In the genomic region with DNA sequence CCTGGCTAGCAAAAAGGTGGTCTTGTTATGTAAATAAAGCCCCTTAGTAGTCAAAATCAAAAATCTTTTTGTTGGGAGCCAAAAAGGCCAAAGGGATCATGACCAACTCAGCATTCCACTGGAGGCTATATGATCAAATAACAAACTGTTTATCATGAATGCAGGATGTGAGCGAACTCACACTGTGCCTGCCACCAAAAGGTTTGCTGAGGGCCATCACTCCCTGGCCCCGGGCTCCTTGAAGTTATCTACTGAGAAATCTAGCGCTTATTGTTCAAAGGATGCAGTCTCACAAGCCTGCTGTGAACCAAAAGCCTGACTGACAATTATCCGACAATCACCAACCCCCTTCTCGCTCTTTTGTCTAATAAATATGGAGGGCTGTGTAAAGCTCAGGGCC, we compare ENCODE assay signal across 31 cellular contexts.
"Had no signal": no experiment of that assay in that cellular context is flagged by ENCODE, and none has a peak within 500 bp of the region (broad histone marks: within the 10 kb centered on the region; RNA-seq: fewer than 3 reads in every experiment).

No MANE protein-coding gene starts in this region.

- H3K4me1 ChIP-seq: ascending aorta had no signal

- H3K4me3 ChIP-seq: ascending aorta, cardiac muscle cell, SK-N-MC had no signal

- H3K27me3 Mint-ChIP-seq: activated CD4-positive, alpha-beta T cell treated with anti-CD3 and anti-CD28 coated beads for 36 hours; activated naive CD4-positive, alpha-beta T cell treated with anti-CD3 and anti-CD28 coated beads, Interleukin-2, amount 50 U/mL, for 24 hours; activated T-cell treated with anti-CD3 and anti-CD28 coated beads, Interleukin-2, amount 50 U/mL, for 24 hours; central memory CD8-positive, alpha-beta T cell had no signal

- H3K27ac Mint-ChIP-seq: activated CD4-positive, alpha-beta T cell treated with anti-CD3 and anti-CD28 coated beads for 36 hours; activated CD8-positive, alpha-beta T cell treated with anti-CD3 and anti-CD28 coated beads, Interleukin-2, amount 10 ng/mL, durations not matched to agents 7 days and 5 days; activated naive CD4-positive, alpha-beta T cell treated with anti-CD3 and anti-CD28 coated beads, Interleukin-2, amount 50 U/mL, for 24 hours; activated naive CD8-positive, alpha-beta T cell treated with anti-CD3 and anti-CD28 coated beads, Interleukin-2, amount 10 ng/mL, durations not matched to agents 7 days and 5 days; activated T-cell treated with anti-CD3 and anti-CD28 coated beads, Interleukin-2, amount 50 U/mL, for 24 hours; activated T-helper 2 cell treated with anti-CD3 and anti-CD28 coated beads, Interferon-gamma antibody, Interleukin-2, Interleukin-4, amounts not matched to agents 10 μg/mL and 5 μg/mL and 100 μg/mL, durations not matched to agents 14 hours and 24 hours and 36 hours; T-helper 1 cell treated with Interleukin-12 subunit alpha and Interleukin-12 subunit beta and Interleukin-4 antibody, amounts not matched to agents 30 μg/mL and 1 μg/mL, for 36 hours; T-helper 2 cell treated with Interferon-gamma antibody and Interleukin-4, amounts not matched to agents 5 μg/mL and 100 μg/mL, for 36 hours had no signal

- H3K27me3 ChIP-seq: ascending aorta, cardiac muscle cell had no signal

- H3K36me3 ChIP-seq: ascending aorta, cardiac muscle cell had no signal

- H3K36me3 Mint-ChIP-seq: activated naive CD4-positive, alpha-beta T cell treated with anti-CD3 and anti-CD28 coated beads, Interleukin-2, amount 50 U/mL, for 24 hours had no signal

- H3K27ac ChIP-seq: ascending aorta, cardiac muscle cell, RWPE1, SK-N-MC had no signal

- H3K4me1 Mint-ChIP-seq: activated CD4-positive, alpha-beta T cell treated with anti-CD3 and anti-CD28 coated beads for 36 hours; activated CD4-positive, alpha-beta T cell treated with anti-CD3 and anti-CD28 coated beads, Interleukin-2, amount 10 ng/mL, durations not matched to agents 7 days and 5 days; activated naive CD4-positive, alpha-beta T cell treated with anti-CD3 and anti-CD28 coated beads, Interleukin-2, amount 50 U/mL, for 24 hours; activated naive CD8-positive, alpha-beta T cell treated with anti-CD3 and anti-CD28 coated beads, Interleukin-2, amount 10 ng/mL, durations not matched to agents 7 days and 5 days; central memory CD8-positive, alpha-beta T cell had no signal

- H3K4me3 Mint-ChIP-seq: activated CD4-positive, alpha-beta T cell treated with anti-CD3 and anti-CD28 coated beads for 36 hours; activated CD4-positive, alpha-beta T cell treated with anti-CD3 and anti-CD28 coated beads, Interleukin-2, amount 10 ng/mL, durations not matched to agents 7 days and 5 days; activated CD8-positive, alpha-beta T cell treated with anti-CD3 and anti-CD28 coated beads, Interleukin-2, amount 10 ng/mL, durations not matched to agents 7 days and 5 days; activated naive CD4-positive, alpha-beta T cell treated with anti-CD3 and anti-CD28 coated beads, Interleukin-2, amount 50 U/mL, for 24 hours; activated naive CD8-positive, alpha-beta T cell treated with anti-CD3 and anti-CD28 coated beads, Interleukin-2, amount 10 ng/mL, durations not matched to agents 7 days and 5 days; activated T-cell treated with anti-CD3 and anti-CD28 coated beads, Interleukin-2, amount 50 U/mL, for 24 hours; central memory CD8-positive, alpha-beta T cell; T-helper 1 cell treated with Interleukin-12 subunit alpha and Interleukin-12 subunit beta and Interleukin-4 antibody, amounts not matched to agents 30 μg/mL and 1 μg/mL, for 36 hours; T-helper 2 cell treated with Interferon-gamma antibody and Interleukin-4, amounts not matched to agents 5 μg/mL and 100 μg/mL, for 36 hours had no signal

- FAIRE-seq: RCC 7860, TTC549 had no signal

- DNase-seq: activated CD4-positive, alpha-beta T cell treated with anti-CD3 and anti-CD28 coated beads for 36 hours; activated CD4-positive, alpha-beta T cell treated with anti-CD3 and anti-CD28 coated beads, Interleukin-2, amount 10 ng/mL, durations not matched to agents 7 days and 5 days; activated CD4-positive, alpha-beta T cell treated with anti-CD3 and anti-CD28 coated beads, Interleukin-2, amount 50 U/mL, for 48 hours; activated CD8-positive, alpha-beta T cell treated with anti-CD3 and anti-CD28 coated beads, Interleukin-2, amount 10 ng/mL, durations not matched to agents 7 days and 5 days; activated gamma-delta T cell; activated naive CD4-positive, alpha-beta T cell treated with Interleukin-2 at 50 U/mL for 16 hours; activated naive CD8-positive, alpha-beta T cell treated with anti-CD3 and anti-CD28 coated beads, Interleukin-2, amount 10 ng/mL, durations not matched to agents 7 days and 5 days; activated T-cell treated with anti-CD3 and anti-CD28 coated beads, Interleukin-2, amount 50 U/mL, for 24 hours; amygdala; Karpas-422; KBM-7; NCI-H1105; NCI-H1417 treated with DMSO at 0.1 percent for 48 hours; NCI-H187 treated with DMSO at 0.1 percent for 48 hours; NCI-H2081 treated with DMSO at 0.1 percent for 48 hours; NCI-H345; NCI-H524 treated with DMSO at 0.1 percent for 48 hours; NCI-H748 treated with DMSO at 0.1 percent for 48 hours; NK-92 treated with Interleukin-12 subunit alpha and Interleukin-12 subunit beta, amount 100 ng/mL, for 24 hours; PC-3 had no signal
